Comparison of ENCODE assay signal across 29 cellular contexts in the genomic region with DNA sequence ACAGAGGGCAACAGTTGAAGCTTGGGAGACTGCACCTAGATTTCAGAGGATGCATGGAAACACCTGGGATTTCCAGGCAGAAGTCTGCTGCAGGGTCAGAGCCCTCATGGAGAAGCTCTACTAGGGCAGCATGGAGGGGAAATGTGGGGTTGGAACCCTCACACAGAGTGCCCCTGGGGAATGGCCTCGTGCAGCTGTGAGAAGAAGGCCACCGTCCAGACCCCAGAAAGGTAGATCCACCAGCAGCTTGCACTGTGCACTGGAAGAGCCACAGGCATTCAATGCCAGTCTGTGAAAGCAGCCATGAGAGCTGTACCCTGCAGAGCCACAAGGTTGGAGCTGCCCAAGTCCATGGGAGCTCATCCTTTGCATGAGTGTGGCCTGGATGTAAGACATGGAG.
"Had no signal": no experiment of that assay in that cellular context is flagged by ENCODE, and none has a peak within 500 bp of the region (broad histone marks: within the 10 kb centered on the region; RNA-seq: fewer than 3 reads in every experiment).

No MANE protein-coding gene starts in this region.

- H3K9me3 ChIP-seq: esophagus muscularis mucosa, gastroesophageal sphincter had no signal

- ATAC-seq: activated CD4-positive, alpha-beta T cell treated with anti-CD3 and anti-CD28 coated beads for 36 hours; activated CD8-positive, alpha-beta memory T cell treated with anti-CD3 and anti-CD28 coated beads, Interleukin-2, amount 10 ng/mL, durations not matched to agents 7 days and 5 days; activated CD8-positive, alpha-beta T cell treated with anti-CD3 and anti-CD28 coated beads, Interleukin-2, amount 10 ng/mL, durations not matched to agents 7 days and 5 days; effector memory CD8-positive, alpha-beta T cell; gastroesophageal sphincter; T-helper 17 cell had no signal

- H3K27me3 ChIP-seq: brain microvascular endothelial cell, esophagus muscularis mucosa, gastroesophageal sphincter had no signal

- H3K4me3 ChIP-seq: esophagus muscularis mucosa, gastroesophageal sphincter had no signal

- H3K4me3 Mint-ChIP-seq: activated CD4-positive, alpha-beta memory T cell treated with anti-CD3 and anti-CD28 coated beads for 36 hours; activated CD4-positive, alpha-beta T cell treated with anti-CD3 and anti-CD28 coated beads for 36 hours; activated CD4-positive, alpha-beta T cell treated with anti-CD3 and anti-CD28 coated beads, Interleukin-2, amount 10 ng/mL, durations not matched to agents 24 days and 14 days; activated CD8-positive, alpha-beta memory T cell treated with anti-CD3 and anti-CD28 coated beads, Interleukin-2, amount 10 ng/mL, durations not matched to agents 7 days and 5 days; activated CD8-positive, alpha-beta T cell treated with anti-CD3 and anti-CD28 coated beads, Interleukin-2, amount 10 ng/mL, durations not matched to agents 7 days and 5 days; activated naive CD8-positive, alpha-beta T cell; central memory CD8-positive, alpha-beta T cell; effector memory CD8-positive, alpha-beta T cell; T-helper 17 cell had no signal

- H3K4me1 Mint-ChIP-seq: activated CD4-positive, alpha-beta T cell treated with anti-CD3 and anti-CD28 coated beads for 36 hours; activated CD4-positive, alpha-beta T cell treated with anti-CD3 and anti-CD28 coated beads, Interleukin-2, amount 10 ng/mL, durations not matched to agents 24 days and 14 days; activated CD8-positive, alpha-beta memory T cell treated with anti-CD3 and anti-CD28 coated beads, Interleukin-2, amount 10 ng/mL, durations not matched to agents 7 days and 5 days; central memory CD8-positive, alpha-beta T cell; T-helper 17 cell had no signal

- DNase-seq: activated CD4-positive, alpha-beta memory T cell treated with anti-CD3 and anti-CD28 coated beads for 36 hours; activated CD4-positive, alpha-beta T cell treated with anti-CD3 and anti-CD28 coated beads for 36 hours; activated CD4-positive, alpha-beta T cell treated with anti-CD3 and anti-CD28 coated beads, Interleukin-2, amount 10 ng/mL, durations not matched to agents 24 days and 14 days; activated CD4-positive, CD25-positive, alpha-beta regulatory T cell; activated CD4-positive, CD25-positive, alpha-beta regulatory T cell treated with anti-CD3 and anti-CD28 coated beads, Interleukin-2, amount 50 U/mL, for 72 hours; activated CD8-positive, alpha-beta memory T cell treated with anti-CD3 and anti-CD28 coated beads, Interleukin-2, amount 10 ng/mL, durations not matched to agents 7 days and 5 days; activated CD8-positive, alpha-beta memory T cell treated with anti-CD3 and anti-CD28 coated beads, Interleukin-2, amount 50 U/mL, for 4 hours; activated CD8-positive, alpha-beta T cell treated with anti-CD3 and anti-CD28 coated beads, Interleukin-2, amount 10 ng/mL, durations not matched to agents 7 days and 5 days; activated effector memory CD4-positive, alpha-beta T cell treated with Interleukin-2 at 50 U/mL for 16 hours; activated gamma-delta T cell treated with Interleukin-2 at 50 U/mL for 16 hours; activated naive CD4-positive, alpha-beta T cell treated with anti-CD3 and anti-CD28 coated beads, Interleukin-2, amount 50 U/mL, for 16 hours; activated naive CD4-positive, alpha-beta T cell treated with Interleukin-2 at 50 U/mL for 16 hours; activated T-cell treated with anti-CD3 and anti-CD28 coated beads, Interleukin-2, amount 50 U/mL, for 1 hour; activated T-cell treated with anti-CD3 and anti-CD28 coated beads, Interleukin-2, amount 50 U/mL, for 48 hours; amniotic stem cell; anterior cingulate cortex; brain microvascular endothelial cell; cortex of kidney; dermis blood vessel endothelial cell; effector CD4-positive, alpha-beta T cell; effector memory CD8-positive, alpha-beta T cell; erythroblast; foreskin melanocyte; T-helper 1 cell; T-helper 17 cell had no signal

- H3K27me3 Mint-ChIP-seq: activated CD4-positive, alpha-beta memory T cell treated with anti-CD3 and anti-CD28 coated beads for 36 hours; activated CD4-positive, alpha-beta T cell treated with anti-CD3 and anti-CD28 coated beads for 36 hours; activated CD4-positive, alpha-beta T cell treated with anti-CD3 and anti-CD28 coated beads, Interleukin-2, amount 10 ng/mL, durations not matched to agents 24 days and 14 days; activated CD8-positive, alpha-beta memory T cell treated with anti-CD3 and anti-CD28 coated beads, Interleukin-2, amount 10 ng/mL, durations not matched to agents 7 days and 5 days; activated naive CD8-positive, alpha-beta T cell; central memory CD8-positive, alpha-beta T cell; effector memory CD8-positive, alpha-beta T cell; T-helper 17 cell had no signal

- H3K36me3 ChIP-seq: brain microvascular endothelial cell, esophagus muscularis mucosa, gastroesophageal sphincter had no signal

- H3K27ac Mint-ChIP-seq: activated CD4-positive, alpha-beta memory T cell treated with anti-CD3 and anti-CD28 coated beads for 36 hours; activated CD4-positive, alpha-beta T cell treated with anti-CD3 and anti-CD28 coated beads for 36 hours; activated CD4-positive, alpha-beta T cell treated with anti-CD3 and anti-CD28 coated beads, Interleukin-2, amount 10 ng/mL, durations not matched to agents 24 days and 14 days; activated CD8-positive, alpha-beta memory T cell treated with anti-CD3 and anti-CD28 coated beads, Interleukin-2, amount 10 ng/mL, durations not matched to agents 7 days and 5 days; activated CD8-positive, alpha-beta T cell treated with anti-CD3 and anti-CD28 coated beads, Interleukin-2, amount 10 ng/mL, durations not matched to agents 7 days and 5 days; activated naive CD8-positive, alpha-beta T cell; effector memory CD8-positive, alpha-beta T cell; T-helper 17 cell had no signal

- H3K27ac ChIP-seq: brain microvascular endothelial cell, esophagus muscularis mucosa, gastroesophageal sphincter had no signal

- H3K36me3 Mint-ChIP-seq: activated CD4-positive, alpha-beta memory T cell treated with anti-CD3 and anti-CD28 coated beads for 36 hours; activated CD8-positive, alpha-beta memory T cell treated with anti-CD3 and anti-CD28 coated beads, Interleukin-2, amount 10 ng/mL, durations not matched to agents 7 days and 5 days; activated naive CD8-positive, alpha-beta T cell had no signal

- H3K4me1 ChIP-seq: esophagus muscularis mucosa, gastroesophageal sphincter had no signal

- H3K9me3 Mint-ChIP-seq: activated CD4-positive, alpha-beta memory T cell treated with anti-CD3 and anti-CD28 coated beads for 36 hours; activated CD4-positive, alpha-beta T cell treated with anti-CD3 and anti-CD28 coated beads, Interleukin-2, amount 10 ng/mL, durations not matched to agents 24 days and 14 days had no signal
